1 cellular context compared by ENCODE assay signal in the genomic region with DNA sequence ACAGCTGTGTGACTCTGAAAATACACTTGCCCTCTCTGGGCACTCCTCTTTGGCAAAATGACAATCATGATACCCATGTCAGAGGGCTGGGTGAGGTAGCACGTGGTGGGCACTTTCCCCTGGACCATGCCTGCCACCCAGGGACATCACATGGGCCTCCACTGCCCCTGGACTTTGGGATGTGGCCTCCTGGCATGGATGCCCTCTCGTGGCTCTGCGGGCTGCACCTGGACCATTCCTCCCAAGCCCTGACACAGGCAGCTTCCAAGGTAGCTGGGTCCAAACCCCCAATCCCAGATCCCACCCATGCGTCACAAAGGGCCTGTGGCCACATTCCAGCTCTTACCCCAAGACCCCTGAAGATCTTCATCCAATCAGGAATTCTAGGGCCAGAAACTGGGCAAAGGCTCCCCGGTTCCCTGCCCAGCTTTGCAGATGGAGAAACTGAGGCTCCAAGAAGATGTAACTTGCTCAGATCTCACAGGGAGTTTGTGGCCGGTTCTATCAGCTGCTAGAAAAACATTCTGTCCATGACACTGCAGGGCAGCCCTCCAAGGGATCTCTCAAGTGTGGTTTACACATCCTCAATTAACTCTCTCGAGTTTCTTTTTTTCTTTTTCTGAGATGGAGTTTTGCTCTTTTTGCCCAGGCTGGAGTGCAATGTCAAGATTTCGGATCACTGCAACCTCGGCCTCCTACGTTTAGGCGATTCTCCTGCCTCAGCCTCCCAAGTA.
TF ChIP-seq lines count a peak whose summit lies in the region.

No MANE protein-coding gene starts in this region.

TF ChIP-seq in HepG2, 621 proteins besides CTCF, POLR2A, EP300 and RAD21:
- no peak for TF ChIP-seq PCBP2 (optimal IDR thresholded peaks at IDR 0.05; ENCODE audit: low read depth, low read length, poor library complexity, severe bottlenecking)
- TF ChIP-seq ZFP1 (CRISPR knock-in tag; IDR thresholded peaks at IDR 0.05), result no peak
- TF ChIP-seq SMYD3 (CRISPR knock-in tag; IDR thresholded peaks at IDR 0.05), result no peak
- 0 out of 2 replicates have a peak, but pooled peaks have one; percentile 21 for TF ChIP-seq ZMYM3 (CRISPR knock-in tag; IDR thresholded peaks at IDR 0.05)
- peak; percentile 89 for TF ChIP-seq ZNF768 (CRISPR knock-in tag; IDR thresholded peaks at IDR 0.05)
- TF ChIP-seq, protein P1, sequence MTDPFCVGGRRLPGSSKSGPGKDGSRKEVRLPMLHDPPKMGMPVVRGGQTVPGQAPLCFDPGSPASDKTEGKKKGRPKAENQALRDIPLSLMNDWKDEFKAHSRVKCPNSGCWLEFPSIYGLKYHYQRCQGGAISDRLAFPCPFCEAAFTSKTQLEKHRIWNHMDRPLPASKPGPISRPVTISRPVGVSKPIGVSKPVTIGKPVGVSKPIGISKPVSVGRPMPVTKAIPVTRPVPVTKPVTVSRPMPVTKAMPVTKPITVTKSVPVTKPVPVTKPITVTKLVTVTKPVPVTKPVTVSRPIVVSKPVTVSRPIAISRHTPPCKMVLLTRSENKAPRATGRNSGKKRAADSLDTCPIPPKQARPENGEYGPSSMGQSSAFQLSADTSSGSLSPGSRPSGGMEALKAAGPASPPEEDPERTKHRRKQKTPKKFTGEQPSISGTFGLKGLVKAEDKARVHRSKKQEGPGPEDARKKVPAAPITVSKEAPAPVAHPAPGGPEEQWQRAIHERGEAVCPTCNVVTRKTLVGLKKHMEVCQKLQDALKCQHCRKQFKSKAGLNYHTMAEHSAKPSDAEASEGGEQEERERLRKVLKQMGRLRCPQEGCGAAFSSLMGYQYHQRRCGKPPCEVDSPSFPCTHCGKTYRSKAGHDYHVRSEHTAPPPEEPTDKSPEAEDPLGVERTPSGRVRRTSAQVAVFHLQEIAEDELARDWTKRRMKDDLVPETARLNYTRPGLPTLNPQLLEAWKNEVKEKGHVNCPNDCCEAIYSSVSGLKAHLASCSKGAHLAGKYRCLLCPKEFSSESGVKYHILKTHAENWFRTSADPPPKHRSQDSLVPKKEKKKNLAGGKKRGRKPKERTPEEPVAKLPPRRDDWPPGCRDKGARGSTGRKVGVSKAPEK (CRISPR knock-in tag; IDR thresholded peaks at IDR 0.05; ENCODE audit: borderline replicate concordance), result no peak
